Comparison of ENCODE assay signal across 8 cellular contexts in the genomic region with DNA sequence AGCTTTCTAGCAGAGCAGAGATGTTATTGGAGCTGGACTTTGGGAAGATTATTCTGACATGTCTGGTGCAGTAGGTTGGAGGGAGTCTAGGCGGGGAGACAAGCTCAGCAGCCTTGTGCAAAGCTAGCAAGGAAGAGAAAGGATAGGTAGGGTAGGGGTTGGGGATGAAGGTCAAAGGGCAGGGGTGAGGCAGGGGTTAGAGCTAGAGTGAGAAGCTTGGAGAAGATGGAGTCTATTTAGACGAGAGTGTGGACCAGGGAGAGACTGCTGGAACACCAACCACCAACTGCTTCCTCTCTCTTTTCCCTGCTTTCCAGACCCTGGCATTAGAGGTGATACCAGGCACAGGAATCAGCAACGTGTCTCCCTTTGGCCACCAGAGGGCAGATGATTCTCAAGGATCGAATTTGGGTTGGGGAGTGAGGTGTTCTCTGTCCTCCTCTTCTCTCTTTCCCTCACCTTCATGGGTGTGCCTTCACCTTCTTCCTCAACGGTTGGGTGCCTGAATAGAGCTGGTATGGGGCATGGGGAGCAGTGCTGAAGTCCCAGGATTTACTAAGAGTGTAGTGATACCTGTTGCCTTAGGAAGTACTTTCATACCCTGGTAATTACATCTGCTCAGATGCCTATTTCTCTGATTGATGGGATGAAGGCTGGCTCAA. TPM values are rescaled to one million over a fixed set of nuclear protein-coding genes. Genes with fewer than 3 reads are reported as not detected.
DNase-seq lines count a peak whose midpoint lies in the region; ATAC-seq and TF ChIP-seq lines count a peak whose summit lies in the region.

No MANE protein-coding gene starts in this region.

- no peak for TF ChIP-seq POLR2A in gastroesophageal sphincter (IDR thresholded peaks at IDR 0.05)
- no peak for TF ChIP-seq POLR2A in ovary (IDR thresholded peaks at IDR 0.05)

- peak overlapping the region; percentile 90 for H3K27ac Mint-ChIP-seq in activated naive CD4-positive, alpha-beta T cell treated with anti-CD3 and anti-CD28 coated beads, Interleukin-2, amount 10 ng/mL, durations not matched to agents 7 days and 5 days

- 0 out of 3 replicates have a peak, but pooled peaks have one; percentile 18 for ATAC-seq in DND-41 (ENCODE audit: insufficient read depth, low read depth)
- no peak for ATAC-seq in gastroesophageal sphincter
- no peak for ATAC-seq in HG03196 (IDR thresholded peaks at IDR 0.05; ENCODE audit: unreplicated experiment)

- H3K9ac ChIP-seq in DND-41 (ENCODE audit: low read depth, low read length): no peak overlapping the region
- no peak overlapping the region for H3K9ac ChIP-seq in SK-N-MC (ENCODE audit: insufficient read length)

- peak overlapping the region; percentile 11 for H3K4me3 Mint-ChIP-seq in activated naive CD4-positive, alpha-beta T cell treated with anti-CD3 and anti-CD28 coated beads, Interleukin-2, amount 10 ng/mL, durations not matched to agents 7 days and 5 days

- TF ChIP-seq EP300 in gastroesophageal sphincter (IDR thresholded peaks at IDR 0.05): no peak
- no peak for TF ChIP-seq EP300 in ovary (IDR thresholded peaks at IDR 0.05)

- H3K9me3 Mint-ChIP-seq in activated naive CD4-positive, alpha-beta T cell treated with anti-CD3 and anti-CD28 coated beads, Interleukin-2, amount 10 ng/mL, durations not matched to agents 7 days and 5 days: no peaks in the 10 kb centered on the region

- CTCF ChIA-PET in activated naive CD4-positive, alpha-beta T cell treated with anti-CD3 and anti-CD28 coated beads, Interleukin-2, amount 10 ng/mL, durations not matched to agents 7 days and 5 days (lab: Charles Lee): interaction anchor here (0.6 to 7.2 kb wide), 37 partner anchors 9 to 468 kb away, joined by 3 to 150 read pairs (median 7); partner anchors contain the start of genes COX8A, ESRRA, NAA40 and ZFTA

- H3K27me3 Mint-ChIP-seq in activated naive CD4-positive, alpha-beta T cell treated with anti-CD3 and anti-CD28 coated beads, Interleukin-2, amount 10 ng/mL, durations not matched to agents 7 days and 5 days: no peaks in the 10 kb centered on the region

- WGBS in gastroesophageal sphincter (ENCODE audit: low coverage in 1 of 2), 2 donors: 0 to 13% methylated on average over 2 to 4 of the region's 5 CpGs
- 13 to 15% (median 14%) methylated on average over 5 of the region's 5 CpGs for WGBS in ovary, 3 donors

- peak overlapping the region; percentile 83; the same call in 1 of the 2 replicates for H2AFZ ChIP-seq in DND-41 (ENCODE audit: low read depth, low read length)

- DNase-seq in DND-41 (peak; percentile 79), NCI-H1048 (lab: John Stamatoyannopoulos, UW) (peak; percentile 45), SK-N-MC (ENCODE audit: low read depth, low spot score) (peak; percentile 39), ovary (peak; percentile 71 to 87 (median 81)), tibial artery (peak; percentile 83 to 89)
- DNase-seq in activated naive CD4-positive, alpha-beta T cell treated with anti-CD3 and anti-CD28 coated beads, Interleukin-2, amount 10 ng/mL, durations not matched to agents 7 days and 5 days: peak; percentile 86

- peaks cover 33% of the 10 kb centered on the region for H3K79me2 ChIP-seq in DND-41 (ENCODE audit: insufficient read depth, low read length)

- peaks cover 38% of the 10 kb centered on the region for H3K4me1 Mint-ChIP-seq in activated naive CD4-positive, alpha-beta T cell treated with anti-CD3 and anti-CD28 coated beads, Interleukin-2, amount 10 ng/mL, durations not matched to agents 7 days and 5 days

- peaks cover 17% of the 10 kb centered on the region for H3K36me3 ChIP-seq in DND-41 (ENCODE audit: insufficient read depth, low read length)
- H3K36me3 ChIP-seq in SK-N-MC (ENCODE audit: insufficient read depth, low read length): peaks cover 3% of the 10 kb centered on the region; the same call in 1 of the 2 replicates
- peaks cover 0 to under 1% of the 10 kb centered on the region in 2 donors for H3K36me3 ChIP-seq in gastroesophageal sphincter
- H3K36me3 ChIP-seq in ovary: no peaks in the 10 kb centered on the region
- no peaks in the 10 kb centered on the region for H3K36me3 ChIP-seq in tibial artery

- peaks cover 35% of the 10 kb centered on the region for H3K4me1 ChIP-seq in DND-41 (ENCODE audit: insufficient read depth, low read length)
- peaks cover 0 to 42% (median 25%) of the 10 kb centered on the region in 3 donors for H3K4me1 ChIP-seq in gastroesophageal sphincter
- H3K4me1 ChIP-seq in ovary (ENCODE audit: insufficient read depth): peaks cover 11% of the 10 kb centered on the region
- H3K4me1 ChIP-seq in tibial artery: peaks cover 0 to 35% (median 29%) of the 10 kb centered on the region in 4 donors

- H3K4me3 ChIP-seq in DND-41 (ENCODE audit: low read depth in 1 of 2, low read length in 2 of 2): no peak overlapping the region
- H3K4me3 ChIP-seq in SK-N-MC: no peak overlapping the region
- no peak overlapping the region for H3K4me3 ChIP-seq in gastroesophageal sphincter
- H3K4me3 ChIP-seq in ovary: no peak overlapping the region
- H3K4me3 ChIP-seq in tibial artery: no peak overlapping the region

- H3K4me2 ChIP-seq in DND-41 (ENCODE audit: insufficient read depth, low read length): 0 out of 2 replicates have a peak overlapping the region, but pooled peaks have one; percentile 9

- no peaks in the 10 kb centered on the region for H3K9me3 ChIP-seq in DND-41 (ENCODE audit: insufficient read depth, low read length, severe bottlenecking)
- H3K9me3 ChIP-seq in SK-N-MC (ENCODE audit: low read depth, low read length): no peaks in the 10 kb centered on the region
- no peaks in the 10 kb centered on the region for H3K9me3 ChIP-seq in gastroesophageal sphincter
- H3K9me3 ChIP-seq in ovary: no peaks in the 10 kb centered on the region
- no peaks in the 10 kb centered on the region for H3K9me3 ChIP-seq in tibial artery

- H3K27me3 ChIP-seq in DND-41 (ENCODE audit: insufficient read depth, low read length, poor library complexity) (no peaks in the 10 kb centered on the region), gastroesophageal sphincter (no peaks in the 10 kb centered on the region), ovary (no peaks in the 10 kb centered on the region), tibial artery (no peaks in the 10 kb centered on the region)

- peaks cover 21% of the 10 kb centered on the region for H3K36me3 Mint-ChIP-seq in activated naive CD4-positive, alpha-beta T cell treated with anti-CD3 and anti-CD28 coated beads, Interleukin-2, amount 10 ng/mL, durations not matched to agents 7 days and 5 days

- intact Hi-C loops in ovary (cut with DNase I) (loop anchor here (2.0 to 10.0 kb wide), 7 partner anchors 68 to 318 kb away; partner anchors contain the start of gene ZFTA (in 1 of the 4)), tibial artery (cut with DNase I; ENCODE audit: low total_unique reads) (loop anchor here (1.0 to 10.0 kb wide), 3 partner anchors 35 to 318 kb away; no protein-coding TSS in a partner anchor)

- H4K20me1 ChIP-seq in DND-41 (ENCODE audit: insufficient read depth, low read length): peaks cover 29% of the 10 kb centered on the region

- TF ChIP-seq CTCF in DND-41 (IDR thresholded peaks at IDR 0.05; ENCODE audit: borderline replicate concordance, extremely low read depth, low read length, poor library complexity, severe bottlenecking) (peak; percentile 99), gastroesophageal sphincter (IDR thresholded peaks at IDR 0.05) (peak in 3 of 4 experiments; percentile 91 to 95 (median 94)), ovary (IDR thresholded peaks at IDR 0.05) (peak; percentile 65 to 90 (median 89)), tibial artery (IDR thresholded peaks at IDR 0.05) (peak; percentile 83 to 91)

- H3K27ac ChIP-seq in DND-41 (ENCODE audit: low read length) (no peak overlapping the region), SK-N-MC (no peak overlapping the region), gastroesophageal sphincter (peak overlapping the region in 3 of 4 donors; percentile 86 to 94 (median 91)), ovary (no peak overlapping the region), tibial artery (peak overlapping the region; percentile 77 to 90)

RNA-seq across cellular contexts. Expression of gene MARK2, which starts 1.8 kb away (rescaled TPM):
- total RNA-seq in gastroesophageal sphincter: 10 to 100 TPM; 17.4 to 42.5 (median 23.8) TPM
- total RNA-seq in ovary: 10 to 100 TPM; 13.5 to 27.8 (median 25.8) TPM
- 10 to 100 TPM; 12.3 to 27.0 TPM for polyA plus RNA-seq in ovary

RNA-seq across cellular contexts. Expression of gene SPINDOC, which starts 23.9 kb away (rescaled TPM):
- total RNA-seq in gastroesophageal sphincter: 10 to 100 TPM; 14.3 to 18.6 (median 15.5) TPM
- total RNA-seq in ovary: 10 to 100 TPM; 10.2 to 22.7 (median 19.5) TPM
- 10 to 100 TPM in 1 of 2 donors, 1 to 10 TPM in 1; 5.4 to 15.8 TPM for polyA plus RNA-seq in ovary

Comparison
In these comparisons a context has a peak if more than half of its experiments do, and no peak if none do; other contexts are left out.
1. H3K27ac ChIP-seq: peak in gastroesophageal sphincter (3 of 4) and tibial artery (2 of 2); none in DND-41 (single experiment), SK-N-MC (single experiment) and ovary (0 of 2).
2. Peak in every context shown above with its lines, with median percentiles within 50 percentile points of each other: DNase-seq and CTCF ChIP-seq.